In the genomic region with DNA sequence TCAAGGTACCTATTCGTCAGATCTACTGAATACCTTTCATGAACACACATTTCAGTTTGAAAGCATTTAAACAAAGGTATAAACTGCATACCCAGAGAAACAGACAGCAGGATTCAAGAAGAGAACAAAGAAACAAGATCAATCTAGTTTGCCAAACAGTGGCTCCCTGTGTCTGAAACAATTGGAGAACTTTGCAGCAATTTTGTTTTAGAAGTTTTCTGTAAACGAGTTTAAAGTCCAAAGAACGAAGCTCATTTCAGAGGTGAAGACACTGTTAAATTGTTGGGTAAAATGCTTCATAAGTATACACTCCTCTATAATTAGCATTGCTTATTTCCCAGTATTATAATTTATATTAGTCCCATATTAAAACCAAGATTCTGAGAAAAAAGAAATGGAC, we compare ENCODE assay signal across 33 cellular contexts. TPM values are rescaled to one million over a fixed set of nuclear protein-coding genes. Genes with fewer than 3 reads are reported as not detected.
"Had no signal": no experiment of that assay in that cellular context is flagged by ENCODE, and none has a peak within 500 bp of the region (broad histone marks: within the 10 kb centered on the region; RNA-seq: fewer than 3 reads in every experiment).

No MANE protein-coding gene starts in this region.

- H3K27me3 ChIP-seq: adrenal gland, body of pancreas, cardiac muscle cell, colonic mucosa, gastrocnemius medialis, hepatocyte, sigmoid colon, stomach, thyroid gland had no signal

- FAIRE-seq: keratinocyte had no signal

- H3K4me3 ChIP-seq: adrenal gland, body of pancreas, cardiac muscle cell, colonic mucosa, gastrocnemius medialis, hepatocyte, lower lobe of right lung, sigmoid colon, smooth muscle cell, stomach, thyroid gland had no signal

- H3K36me3 Mint-ChIP-seq: activated naive CD8-positive, alpha-beta T cell treated with anti-CD3 and anti-CD28 coated beads for 36 hours; naive thymus-derived CD8-positive, alpha-beta T cell; stimulated activated memory B cell treated with anti-CD40 and anti-IgM and Interleukin-4, amounts not matched to agents 10 μg/mL and 1 μg/mL and 100 μg/mL, for 72 hours had no signal

- H3K36me3 ChIP-seq: adrenal gland, cardiac muscle cell, colonic mucosa, gastrocnemius medialis, lower lobe of right lung, sigmoid colon, stomach, thyroid gland had no signal

- DNase-seq: activated CD4-positive, alpha-beta T cell treated with anti-CD3 and anti-CD28 coated beads for 36 hours; activated CD4-positive, alpha-beta T cell treated with anti-CD3 and anti-CD28 coated beads, Interleukin-2, amount 50 U/mL, for 48 hours; activated CD4-positive, CD25-positive, alpha-beta regulatory T cell; activated CD8-positive, alpha-beta memory T cell treated with anti-CD3 and anti-CD28 coated beads, Interleukin-2, amount 50 U/mL, for 4 hours; activated effector memory CD4-positive, alpha-beta T cell treated with anti-CD3 and anti-CD28 coated beads, Interleukin-2, amount 50 U/mL, for 16 hours; activated naive CD4-positive, alpha-beta T cell treated with anti-CD3 and anti-CD28 coated beads for 36 hours; activated naive CD8-positive, alpha-beta T cell treated with anti-CD3 and anti-CD28 coated beads for 36 hours; activated T-cell treated with anti-CD3 and anti-CD28 coated beads, Interleukin-2, amount 50 U/mL, for 1 hour; adrenal gland; aorta; body of pancreas; cerebellar nuclear complex; colonic mucosa; effector CD8-positive, alpha-beta T cell; gastrocnemius medialis; glutamatergic neuron; lower lobe of right lung; mesenchymal stem cell; naive thymus-derived CD8-positive, alpha-beta T cell; sigmoid colon; stimulated activated CD4-positive, alpha-beta T cell treated with anti-CD3 and anti-CD28 coated beads, Interleukin-1b, Interleukin-23, amount 100 ng/mL, for 48 hours; stimulated activated CD4-positive, alpha-beta T cell treated with anti-CD3 and anti-CD28 coated beads, Interleukin-4, amount 100 ng/mL, for 4 hours; stimulated activated CD8-positive, alpha-beta memory T cell treated with anti-CD3 and anti-CD28 coated beads, Interleukin-4, amount 100 ng/mL, for 48 hours; stomach; thyroid gland had no signal

- H3K9me3 Mint-ChIP-seq: activated naive CD4-positive, alpha-beta T cell treated with anti-CD3 and anti-CD28 coated beads for 36 hours; activated naive CD8-positive, alpha-beta T cell treated with anti-CD3 and anti-CD28 coated beads for 36 hours; naive thymus-derived CD8-positive, alpha-beta T cell; neural crest cell; stimulated activated memory B cell treated with anti-CD40 and anti-IgM and Interleukin-4, amounts not matched to agents 10 μg/mL and 1 μg/mL and 100 μg/mL, for 72 hours had no signal

- H3K9me3 ChIP-seq: adrenal gland, body of pancreas, colonic mucosa, gastrocnemius medialis, lower lobe of right lung, sigmoid colon, stomach, thyroid gland had no signal

- H3K27ac Mint-ChIP-seq: activated CD4-positive, alpha-beta T cell treated with anti-CD3 and anti-CD28 coated beads for 36 hours; activated naive CD4-positive, alpha-beta T cell treated with anti-CD3 and anti-CD28 coated beads for 36 hours; activated naive CD8-positive, alpha-beta T cell treated with anti-CD3 and anti-CD28 coated beads for 36 hours; activated T-helper 1 cell treated with anti-CD3 and anti-CD28 coated beads, Interleukin-12 subunit alpha, Interleukin-12 subunit beta, Interleukin-2, Interleukin-4 antibody, amounts not matched to agents 30 ng/mL and 10 ng/mL and 1 ng/mL, durations not matched to agents 14 hours and 24 hours and 36 hours; naive thymus-derived CD8-positive, alpha-beta T cell; stimulated activated memory B cell treated with anti-CD40 and anti-IgM and Interleukin-4, amounts not matched to agents 10 μg/mL and 1 μg/mL and 100 μg/mL, for 72 hours had no signal

- H3K79me2 ChIP-seq: hepatocyte had no signal

- H3K4me3 Mint-ChIP-seq: activated CD4-positive, alpha-beta T cell treated with anti-CD3 and anti-CD28 coated beads for 36 hours; activated naive CD4-positive, alpha-beta T cell treated with anti-CD3 and anti-CD28 coated beads for 36 hours; activated naive CD8-positive, alpha-beta T cell treated with anti-CD3 and anti-CD28 coated beads for 36 hours; activated T-helper 1 cell treated with anti-CD3 and anti-CD28 coated beads, Interleukin-12 subunit alpha, Interleukin-12 subunit beta, Interleukin-2, Interleukin-4 antibody, amounts not matched to agents 30 ng/mL and 10 ng/mL and 1 ng/mL, durations not matched to agents 14 hours and 24 hours and 36 hours; naive thymus-derived CD8-positive, alpha-beta T cell; neural crest cell; stimulated activated memory B cell treated with anti-CD40 and anti-IgM and Interleukin-4, amounts not matched to agents 10 μg/mL and 1 μg/mL and 100 μg/mL, for 72 hours had no signal

- H3K4me1 ChIP-seq: sigmoid colon had no signal

- H3K27ac ChIP-seq: adrenal gland, body of pancreas, cardiac muscle cell, colonic mucosa, gastrocnemius medialis, hepatocyte, lower lobe of right lung, sigmoid colon, stomach, thyroid gland had no signal

- H3K4me2 ChIP-seq: hepatocyte, smooth muscle cell had no signal

- ATAC-seq: activated CD4-positive, alpha-beta T cell treated with anti-CD3 and anti-CD28 coated beads for 36 hours; body of pancreas; gastrocnemius medialis; lower lobe of right lung; naive thymus-derived CD8-positive, alpha-beta T cell; stimulated activated memory B cell treated with anti-CD40 and anti-IgM and Interleukin-4, amounts not matched to agents 10 μg/mL and 1 μg/mL and 100 μg/mL, for 72 hours had no signal

- H3K27me3 Mint-ChIP-seq: stimulated activated memory B cell treated with anti-CD40 and anti-IgM and Interleukin-4, amounts not matched to agents 10 μg/mL and 1 μg/mL and 100 μg/mL, for 72 hours had no signal

- H2AFZ ChIP-seq: hepatocyte had no signal

RNA-seq across cellular contexts. Expression of gene NSUN7, which starts 21.4 kb away (rescaled TPM):
- total RNA-seq: activated CD8-positive, alpha-beta memory T cell treated with anti-CD3 and anti-CD28 coated beads for 36 hours had no signal
- polyA plus RNA-seq: naive thymus-derived CD8-positive, alpha-beta T cell had no signal
